8 cellular contexts compared by ENCODE assay signal in the genomic region with DNA sequence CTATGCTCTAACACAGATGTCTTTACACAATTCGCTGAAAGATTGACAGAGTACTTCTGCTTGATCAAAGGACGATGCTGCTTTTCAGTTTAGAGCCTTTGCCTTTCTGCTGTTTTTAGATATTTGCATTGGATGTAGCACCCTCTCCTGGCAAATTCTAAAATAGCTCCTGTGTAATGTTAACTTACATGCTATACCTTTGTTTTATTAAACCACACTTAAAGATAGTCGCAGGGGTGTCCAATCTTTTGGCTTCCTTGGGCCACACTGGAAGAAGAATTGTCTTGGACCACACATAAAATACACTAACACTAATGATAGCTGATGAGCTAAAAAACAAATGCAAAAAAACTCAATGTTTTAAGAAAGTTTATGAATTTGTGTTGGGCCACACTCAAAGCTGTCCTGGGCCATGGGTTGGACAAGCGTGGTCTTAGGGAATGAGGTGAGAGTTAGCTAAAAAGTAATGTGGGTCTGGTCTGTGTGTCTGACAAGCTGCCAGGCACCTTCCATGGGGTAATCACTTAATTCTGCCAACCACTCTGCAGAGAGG.
DNase-seq lines count a peak whose midpoint lies in the region; ATAC-seq, FAIRE-seq and TF ChIP-seq lines count a peak whose summit lies in the region.

No MANE protein-coding gene starts in this region.

- H3K4me1 ChIP-seq in breast epithelium (no peaks in the 10 kb centered on the region), keratinocyte (ENCODE audit: control insufficient read depth, extremely low read depth, insufficient read depth, low read length) (peaks cover 11% of the 10 kb centered on the region), stomach (no peaks in the 10 kb centered on the region)

- no peak overlapping the region for H2AFZ ChIP-seq in keratinocyte (ENCODE audit: control insufficient read depth, low read length)

- ATAC-seq in activated CD4-positive, alpha-beta T cell treated with anti-CD3 and anti-CD28 coated beads for 36 hours = peak; percentile 81
- peak; percentile 62 for ATAC-seq in HG03135 (IDR thresholded peaks at IDR 0.05; ENCODE audit: unreplicated experiment)
- ATAC-seq in GM21526 (IDR thresholded peaks at IDR 0.05; ENCODE audit: low FRiP score, unreplicated experiment) = no peak

- H3K9me3 ChIP-seq in breast epithelium (no peaks in the 10 kb centered on the region), keratinocyte (ENCODE audit: control insufficient read depth, low read depth, low read length) (no peaks in the 10 kb centered on the region), stomach (no peaks in the 10 kb centered on the region)

- H4K20me1 ChIP-seq in keratinocyte (ENCODE audit: control insufficient read depth, extremely low read depth, insufficient read depth, low read length) = no peaks in the 10 kb centered on the region

- peaks cover 8% of the 10 kb centered on the region for H3K36me3 Mint-ChIP-seq in activated CD4-positive, alpha-beta T cell treated with anti-CD3 and anti-CD28 coated beads for 36 hours (ENCODE audit: low read depth)

- H3K4me2 ChIP-seq in keratinocyte (ENCODE audit: control insufficient read depth, extremely low read depth, insufficient read depth, low read depth, low read length) = no peak overlapping the region

- H3K9ac ChIP-seq in keratinocyte (ENCODE audit: control insufficient read depth, extremely low read depth, insufficient read depth, low read length) = no peak overlapping the region

- H3K27ac Mint-ChIP-seq in activated CD4-positive, alpha-beta T cell treated with anti-CD3 and anti-CD28 coated beads for 36 hours = no peak overlapping the region

- dilution Hi-C loops in keratinocyte (cut with MboI; ENCODE audit: extremely low pct_ligation_motif_present, low sequenced_read_pairs) = no loop called here

- peak; percentile 62 for FAIRE-seq in keratinocyte (lab: Jason Lieb, UNC)

- TF ChIP-seq CTCF in breast epithelium (IDR thresholded peaks at IDR 0.05) = peak; percentile 38 to 69 (median 63)
- peak in 2 of 3 experiments; percentile 46 to 63 for TF ChIP-seq CTCF in keratinocyte (optimal IDR thresholded peaks at IDR 0.05 in 1 of 3, IDR thresholded peaks at IDR 0.05 in 1 of 3, conservative IDR thresholded peaks at IDR 0.05 in 1 of 3; ENCODE audit: extremely low read depth in 1 of 3, insufficient read depth in 2 of 3, low read length in 3 of 3)
- TF ChIP-seq CTCF in stomach (IDR thresholded peaks at IDR 0.05) = peak in 5 of 7 experiments; percentile 41 to 63 (median 57)

- peaks cover 7% of the 10 kb centered on the region for H3K4me1 Mint-ChIP-seq in activated CD4-positive, alpha-beta T cell treated with anti-CD3 and anti-CD28 coated beads for 36 hours

- no peaks in the 10 kb centered on the region for H3K27me3 ChIP-seq in breast epithelium
- no peaks in the 10 kb centered on the region for H3K27me3 ChIP-seq in keratinocyte (ENCODE audit: control insufficient read depth, extremely low read depth, insufficient read depth, low read length)
- H3K27me3 ChIP-seq in stomach = no peaks in the 10 kb centered on the region

- intact Hi-C loops in activated CD4-positive, alpha-beta T cell treated with anti-CD3 and anti-CD28 coated beads for 36 hours (cut with DNase I, micrococcal nuclease) = loop anchor here (1.0 to 10.0 kb wide), 6 partner anchors 99 to 390 kb away; no protein-coding TSS in a partner anchor
- intact Hi-C loops in breast epithelium (cut with DNase I; ENCODE audit: low total_unique reads) = no loop called here
- intact Hi-C loops in stomach (cut with DNase I; ENCODE audit: low total_unique reads) = loop anchor here (10.0 kb wide), 1 partner anchor 280 kb away; no protein-coding TSS in a partner anchor

- H3K4me3 ChIP-seq in breast epithelium = no peak overlapping the region
- no peak overlapping the region for H3K4me3 ChIP-seq in keratinocyte (ENCODE audit: control insufficient read depth in 2 of 3, extremely low read depth in 1 of 3, insufficient read depth in 2 of 3, low read depth in 1 of 3, low read length in 3 of 3)
- H3K4me3 ChIP-seq in stomach = no peak overlapping the region

- TF ChIP-seq POLR2A in breast epithelium (IDR thresholded peaks at IDR 0.05) (no peak), stomach (IDR thresholded peaks at IDR 0.05) (no peak)

- WGBS in stomach, 5 donors = 38 to 45% (median 39%) methylated on average over 4 of the region's 4 CpGs

- H3K27ac ChIP-seq in breast epithelium (no peak overlapping the region), keratinocyte (ENCODE audit: control insufficient read depth, insufficient read depth, low read length) (no peak overlapping the region), stomach (no peak overlapping the region)

- H3K4me3 Mint-ChIP-seq in activated CD4-positive, alpha-beta T cell treated with anti-CD3 and anti-CD28 coated beads for 36 hours = no peak overlapping the region

- CTCF ChIA-PET in activated CD4-positive, alpha-beta T cell treated with anti-CD3 and anti-CD28 coated beads for 36 hours (lab: Charles Lee) = interaction anchor here (0.5 to 5.7 kb wide), 21 partner anchors 9 to 578 kb away, joined by 3 to 46 read pairs (median 4); no protein-coding TSS in a partner anchor

- POLR2A ChIA-PET in activated CD4-positive, alpha-beta T cell treated with anti-CD3 and anti-CD28 coated beads for 36 hours (lab: Charles Lee) = interaction anchor here (0.7 kb wide), 2 partner anchors 9 to 97 kb away, joined by 3 read pairs; no protein-coding TSS in a partner anchor

- H3K36me3 ChIP-seq in breast epithelium (no peaks in the 10 kb centered on the region), keratinocyte (ENCODE audit: control insufficient read depth in 2 of 2, extremely low read depth in 1 of 2, insufficient read depth in 2 of 2, low read length in 2 of 2) (peaks cover 0 to 2% of the 10 kb centered on the region in 2 experiments), stomach (peaks cover 0 to 53% (median 44%) of the 10 kb centered on the region in 4 donors)

- H3K79me2 ChIP-seq in keratinocyte (ENCODE audit: control insufficient read depth, insufficient read depth, low read length) = no peaks in the 10 kb centered on the region

- H3K9me1 ChIP-seq in keratinocyte (ENCODE audit: control insufficient read depth, extremely low read depth, insufficient read depth, low read length) = no peaks in the 10 kb centered on the region

- no peaks in the 10 kb centered on the region for H3K9me3 Mint-ChIP-seq in activated CD4-positive, alpha-beta T cell treated with anti-CD3 and anti-CD28 coated beads for 36 hours (ENCODE audit: low read depth)

- no peaks in the 10 kb centered on the region for H3K27me3 Mint-ChIP-seq in activated CD4-positive, alpha-beta T cell treated with anti-CD3 and anti-CD28 coated beads for 36 hours

- DNase-seq in activated CD4-positive, alpha-beta T cell treated with anti-CD3 and anti-CD28 coated beads for 36 hours = no peak
- DNase-seq in activated CD4-positive, alpha-beta T cell treated with anti-CD3 and anti-CD28 coated beads for 1 hour = no peak
- DNase-seq in NOMO-1 treated with DMSO at 0.1 percent for 48 hours (lab: John Stamatoyannopoulos, UW; ENCODE audit: unreplicated experiment) (peak; percentile 54), breast epithelium (ENCODE audit: low spot score in 2 of 2) (no peak), keratinocyte (ENCODE audit: low read depth, low spot score) (peak; percentile 7), stomach (no peak)

- no peak for TF ChIP-seq EP300 in stomach (IDR thresholded peaks at IDR 0.05)

Comparison
In these comparisons a context has a peak if more than half of its experiments do, and no peak if none do; other contexts are left out.
1. DNase-seq: peak in NOMO-1 treated with DMSO at 0.1 percent for 48 hours (single experiment) and keratinocyte (single experiment); none in activated CD4-positive, alpha-beta T cell treated with anti-CD3 and anti-CD28 coated beads for 36 hours (single experiment), activated CD4-positive, alpha-beta T cell treated with anti-CD3 and anti-CD28 coated beads for 1 hour (single experiment), breast epithelium (0 of 2) and stomach (single experiment).
2. Peak in every context shown above with its lines, with median percentiles within 50 percentile points of each other: CTCF ChIP-seq.